In the genomic region with DNA sequence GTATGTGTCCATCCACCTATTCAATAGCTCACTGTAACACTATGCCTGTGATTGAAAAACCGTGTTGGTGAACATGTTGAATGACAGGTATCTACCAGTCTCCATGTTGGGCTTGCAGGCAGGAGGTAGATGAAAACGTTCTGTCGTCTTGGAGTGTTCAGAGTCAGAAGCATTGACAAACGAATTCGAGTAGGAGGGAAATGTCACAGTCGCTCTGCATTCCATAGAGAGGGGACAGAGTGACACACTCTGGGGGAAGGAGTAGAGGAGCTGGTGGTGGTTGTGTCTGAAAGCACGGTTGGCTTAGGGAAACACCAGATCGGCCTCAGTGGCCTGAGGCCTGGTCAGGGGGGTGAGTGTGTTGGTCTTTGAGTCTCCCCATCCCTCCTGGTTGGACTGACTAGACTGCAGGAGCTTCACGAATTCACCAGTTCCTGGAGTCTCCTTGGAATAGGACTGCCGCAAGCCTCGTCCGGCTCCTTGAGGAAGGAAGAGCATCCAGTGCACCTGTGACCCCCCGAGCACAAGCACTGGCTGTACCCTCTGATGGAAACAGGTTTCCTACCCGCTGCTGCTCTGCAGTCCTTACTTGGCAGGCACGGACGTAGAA, we compare ENCODE assay signal across 29 cellular contexts.
"Had no signal": no experiment of that assay in that cellular context is flagged by ENCODE, and none has a peak within 500 bp of the region (broad histone marks: within the 10 kb centered on the region; RNA-seq: fewer than 3 reads in every experiment).

No MANE protein-coding gene starts in this region.

- H3K4me1 Mint-ChIP-seq: stimulated activated effector memory CD8-positive, alpha-beta T cell treated with anti-CD3 and anti-CD28 coated beads, Interleukin-12 subunit alpha, Interleukin-12 subunit beta, amount 100 ng/mL, for 72 hours; stimulated activated memory B cell treated with anti-CD40 and anti-IgM and Interleukin-4, amounts not matched to agents 10 μg/mL and 1 μg/mL and 100 μg/mL, for 72 hours; stimulated activated naive CD8-positive, alpha-beta T cell treated with anti-CD3 and anti-CD28 coated beads, Interleukin-15, amount 100 ng/mL, for 72 hours had no signal

- H3K36me3 ChIP-seq: stomach, suprapubic skin, thoracic aorta, thyroid gland, tibial artery, tibial nerve, transverse colon, upper lobe of left lung, upper lobe of right lung, uterus, vagina had no signal

- H3K36me3 Mint-ChIP-seq: stimulated activated effector memory CD8-positive, alpha-beta T cell treated with anti-CD3 and anti-CD28 coated beads, Interleukin-12 subunit alpha, Interleukin-12 subunit beta, amount 100 ng/mL, for 72 hours; stimulated activated memory B cell treated with anti-CD40 and anti-IgM and Interleukin-4, amounts not matched to agents 10 μg/mL and 1 μg/mL and 100 μg/mL, for 72 hours; stimulated activated naive B cell treated with anti-CD40 and anti-IgM and Interleukin-4, amounts not matched to agents 10 μg/mL and 1 μg/mL and 100 μg/mL, for 72 hours; type B pancreatic cell had no signal

- H3K27ac ChIP-seq: stomach, suprapubic skin, testis, thoracic aorta, thyroid gland, tibial artery, tibial nerve, transverse colon, upper lobe of left lung, upper lobe of right lung, uterus, vagina had no signal

- H3K4me3 Mint-ChIP-seq: stimulated activated effector memory CD8-positive, alpha-beta T cell treated with anti-CD3 and anti-CD28 coated beads, Interleukin-12 subunit alpha, Interleukin-12 subunit beta, amount 100 ng/mL, for 72 hours; stimulated activated memory B cell treated with anti-CD40 and anti-IgM and Interleukin-4, amounts not matched to agents 10 μg/mL and 1 μg/mL and 100 μg/mL, for 72 hours; stimulated activated naive B cell treated with anti-CD40 and anti-IgM and Interleukin-4, amounts not matched to agents 10 μg/mL and 1 μg/mL and 100 μg/mL, for 72 hours; stimulated activated naive CD8-positive, alpha-beta T cell treated with anti-CD3 and anti-CD28 coated beads, Interleukin-15, amount 100 ng/mL, for 72 hours; stimulated activated naive CD8-positive, alpha-beta T cell treated with anti-CD3 and anti-CD28 coated beads, Interleukin-15, Interleukin-2, amounts not matched to agents 100 ng/mL and 50 ng/mL, for 24 hours; type B pancreatic cell had no signal

- H3K27me3 ChIP-seq: suprapubic skin, testis, thyroid gland, tibial artery, tibial nerve, transverse colon, upper lobe of left lung, upper lobe of right lung, uterus, vagina had no signal

- DNase-seq: stimulated activated CD4-positive, alpha-beta T cell treated with anti-CD3 and anti-CD28 coated beads, Interleukin-2, amount 100 ng/mL, for 48 hours; stimulated activated CD4-positive, alpha-beta T cell treated with anti-CD3 and anti-CD28 coated beads, Interleukin-4, amount 100 ng/mL, for 1 hour; stimulated activated CD4-positive, alpha-beta T cell treated with anti-CD3 and anti-CD28 coated beads, Interleukin-4, amount 100 ng/mL, for 24 hours; stimulated activated CD4-positive, alpha-beta T cell treated with anti-CD3 and anti-CD28 coated beads, Interleukin-4, amount 100 ng/mL, for 4 hours; stimulated activated CD8-positive, alpha-beta memory T cell treated with anti-CD3 and anti-CD28 coated beads, Interleukin-4, amount 100 ng/mL, for 48 hours; stimulated activated naive B cell treated with anti-CD40 and anti-IgM and Interleukin-4, amounts not matched to agents 10 μg/mL and 1 μg/mL and 100 μg/mL, for 72 hours; stimulated activated naive CD4-positive, alpha-beta T cell; stimulated activated naive CD4-positive, alpha-beta T cell treated with Interleukin-2 at 50 U/mL for 16 hours; stimulated activated naive CD8-positive, alpha-beta T cell treated with anti-CD3 and anti-CD28 coated beads, Interleukin-15, amount 100 ng/mL, for 72 hours; stimulated activated naive CD8-positive, alpha-beta T cell treated with anti-CD3 and anti-CD28 coated beads, Interleukin-15, Interleukin-2, amounts not matched to agents 100 U/mL and 50 U/mL, for 24 hours; stomach; substantia nigra; testis; thyroid gland; tibial artery; transverse colon; trophoblast cell; upper lobe of left lung; upper lobe of right lung; uterus had no signal

- H3K27me3 Mint-ChIP-seq: stimulated activated memory B cell treated with anti-CD40 and anti-IgM and Interleukin-4, amounts not matched to agents 10 μg/mL and 1 μg/mL and 100 μg/mL, for 72 hours; stimulated activated naive CD8-positive, alpha-beta T cell treated with anti-CD3 and anti-CD28 coated beads, Interleukin-15, Interleukin-2, amounts not matched to agents 100 ng/mL and 50 ng/mL, for 24 hours; type B pancreatic cell had no signal

- FAIRE-seq: urothelium cell line had no signal

- H3K27ac Mint-ChIP-seq: stimulated activated effector memory CD8-positive, alpha-beta T cell treated with anti-CD3 and anti-CD28 coated beads, Interleukin-12 subunit alpha, Interleukin-12 subunit beta, amount 100 ng/mL, for 72 hours; stimulated activated memory B cell treated with anti-CD40 and anti-IgM and Interleukin-4, amounts not matched to agents 10 μg/mL and 1 μg/mL and 100 μg/mL, for 72 hours; stimulated activated naive B cell treated with anti-CD40 and anti-IgM and Interleukin-4, amounts not matched to agents 10 μg/mL and 1 μg/mL and 100 μg/mL, for 72 hours; stimulated activated naive CD8-positive, alpha-beta T cell treated with anti-CD3 and anti-CD28 coated beads, Interleukin-15, Interleukin-2, amounts not matched to agents 100 ng/mL and 50 ng/mL, for 24 hours; type B pancreatic cell had no signal

- H3K9me3 Mint-ChIP-seq: stimulated activated memory B cell treated with anti-CD40 and anti-IgM and Interleukin-4, amounts not matched to agents 10 μg/mL and 1 μg/mL and 100 μg/mL, for 72 hours; stimulated activated naive B cell treated with anti-CD40 and anti-IgM and Interleukin-4, amounts not matched to agents 10 μg/mL and 1 μg/mL and 100 μg/mL, for 72 hours; stimulated activated naive CD8-positive, alpha-beta T cell treated with anti-CD3 and anti-CD28 coated beads, Interleukin-15, Interleukin-2, amounts not matched to agents 100 ng/mL and 50 ng/mL, for 24 hours; type B pancreatic cell had no signal

- H3K4me1 ChIP-seq: suprapubic skin, testis, tibial artery, transverse colon, uterus had no signal

- H3K4me3 ChIP-seq: stomach, suprapubic skin, testis, thoracic aorta, thyroid gland, tibial artery, tibial nerve, transverse colon, upper lobe of left lung, upper lobe of right lung, uterus, vagina had no signal

- H3K9me3 ChIP-seq: stomach, suprapubic skin, testis, thoracic aorta, thyroid gland, tibial artery, tibial nerve, transverse colon, upper lobe of left lung, upper lobe of right lung, uterus, vagina had no signal
